29 cellular contexts compared by ENCODE assay signal in genomic region chr2:20150110-20150706, GRCh38.
DNase-seq lines count a peak whose midpoint lies in the region; ATAC-seq and TF ChIP-seq lines count a peak whose summit lies in the region.
"Had no signal": no experiment of that assay in that cellular context is flagged by ENCODE, and none has a peak within 500 bp of the region (broad histone marks: within the 10 kb centered on the region; RNA-seq: fewer than 3 reads in every experiment).

No MANE protein-coding gene starts in this region.

- H3K27ac Mint-ChIP-seq in Calu3 (ENCODE audit: unreplicated experiment) (peak overlapping the region; percentile 26), endodermal cell (no peak overlapping the region)
- H3K27ac Mint-ChIP-seq in naive thymus-derived CD4-positive, alpha-beta T cell, result no peak overlapping the region
- no peak overlapping the region for H3K27ac Mint-ChIP-seq in natural killer cell treated with Interleukin-12 subunit alpha and Interleukin-12 subunit beta and Interleukin-15 and Interleukin-18, amount 100 ng/mL, for 72 hours
- H3K27ac Mint-ChIP-seq: activated CD4-positive, alpha-beta memory T cell treated with anti-CD3 and anti-CD28 coated beads, Interleukin-2, amount 10 ng/mL, durations not matched to agents 7 days and 5 days; activated naive CD4-positive, alpha-beta T cell treated with anti-CD3 and anti-CD28 coated beads for 36 hours; activated T-helper 1 cell treated with anti-CD3 and anti-CD28 coated beads, Interleukin-12 subunit alpha, Interleukin-12 subunit beta, Interleukin-2, Interleukin-4 antibody, amounts not matched to agents 30 ng/mL and 10 ng/mL and 1 ng/mL, durations not matched to agents 14 hours and 24 hours and 36 hours; CD8-positive, alpha-beta memory T cell; dendritic cell treated with granulocyte-macrophage colony-stimulating factor and Interleukin-4, amounts not matched to agents 40 ng/mL and 50 ng/mL, for 4 days; naive thymus-derived CD8-positive, alpha-beta T cell had no signal

- H3K36me3 ChIP-seq in endodermal cell (ENCODE audit: control insufficient read depth, insufficient read depth, low read length) (no peaks in the 10 kb centered on the region), osteoblast (ENCODE audit: insufficient read depth, low read length) (no peaks in the 10 kb centered on the region)
- H3K36me3 ChIP-seq in naive thymus-derived CD4-positive, alpha-beta T cell (ENCODE audit: control insufficient read depth in 2 of 3, insufficient read depth in 3 of 3, low read length in 3 of 3), result no peaks in the 10 kb centered on the region
- H3K36me3 ChIP-seq: heart right ventricle, uterus had no signal

- H4K20me1 ChIP-seq in osteoblast (ENCODE audit: insufficient read depth, low read length), result no peaks in the 10 kb centered on the region

- no peaks in the 10 kb centered on the region for H3K36me3 Mint-ChIP-seq in Calu3 (ENCODE audit: insufficient read depth, unreplicated experiment)
- H3K36me3 Mint-ChIP-seq in endodermal cell (ENCODE audit: low read depth), result no peaks in the 10 kb centered on the region
- no peaks in the 10 kb centered on the region for H3K36me3 Mint-ChIP-seq in naive thymus-derived CD4-positive, alpha-beta T cell
- no peaks in the 10 kb centered on the region for H3K36me3 Mint-ChIP-seq in natural killer cell treated with Interleukin-12 subunit alpha and Interleukin-12 subunit beta and Interleukin-15 and Interleukin-18, amount 100 ng/mL, for 72 hours
- H3K36me3 Mint-ChIP-seq: CD8-positive, alpha-beta memory T cell; naive thymus-derived CD8-positive, alpha-beta T cell had no signal

- CTCF ChIA-PET in Calu3 (lab: Charles Lee), result no interaction called here
- CTCF ChIA-PET in naive thymus-derived CD4-positive, alpha-beta T cell (lab: Charles Lee), result no interaction called here

- no peaks in the 10 kb centered on the region for H3K27me3 Mint-ChIP-seq in Calu3 (ENCODE audit: unreplicated experiment)
- no peaks in the 10 kb centered on the region for H3K27me3 Mint-ChIP-seq in endodermal cell (ENCODE audit: insufficient read depth)
- H3K27me3 Mint-ChIP-seq in naive thymus-derived CD4-positive, alpha-beta T cell, result peaks cover 19 to 31% (median 30%) of the 10 kb centered on the region in 5 donors
- H3K27me3 Mint-ChIP-seq in natural killer cell treated with Interleukin-12 subunit alpha and Interleukin-12 subunit beta and Interleukin-15 and Interleukin-18, amount 100 ng/mL, for 72 hours, result peaks cover 35 to 52% of the 10 kb centered on the region in 2 donors

- DNase-seq in Calu3 (no peak), MV-4-11 (lab: John Stamatoyannopoulos, UW) (peak; percentile 27), endodermal cell (peak; percentile 21), osteoblast (ENCODE audit: insufficient read length, low spot score, missing footprints) (no peak), NCI-H510A treated with DMSO at 0.1 percent for 48 hours (lab: John Stamatoyannopoulos, UW) (no peak)
- no peak for DNase-seq in naive thymus-derived CD4-positive, alpha-beta T cell
- no peak for DNase-seq in natural killer cell treated with Interleukin-12 subunit alpha and Interleukin-12 subunit beta and Interleukin-15 and Interleukin-18, amount 100 ng/mL, for 72 hours (ENCODE audit: low spot score)
- DNase-seq: activated CD4-positive, alpha-beta memory T cell treated with anti-CD3 and anti-CD28 coated beads, Interleukin-2, amount 10 ng/mL, durations not matched to agents 7 days and 5 days; activated CD8-positive, alpha-beta memory T cell treated with anti-CD3 and anti-CD28 coated beads, Interleukin-2, amount 50 U/mL, for 48 hours; activated naive CD4-positive, alpha-beta T cell treated with anti-CD3 and anti-CD28 coated beads for 36 hours; CD8-positive, alpha-beta memory T cell; foreskin keratinocyte; heart right ventricle; midbrain; naive thymus-derived CD8-positive, alpha-beta T cell; NCI-H1048; NCI-H1694 treated with DMSO at 0.1 percent for 48 hours; NCI-H446 treated with DMSO at 0.1 percent for 48 hours; RPMI8226; stimulated activated naive CD8-positive, alpha-beta T cell treated with anti-CD3 and anti-CD28 coated beads, Interleukin-15, Interleukin-2, amounts not matched to agents 100 U/mL and 50 U/mL, for 24 hours; testis; uterus had no signal

- H3K4me3 ChIP-seq in endodermal cell (ENCODE audit: low read length) (no peak overlapping the region), osteoblast (ENCODE audit: insufficient read depth, low read length) (no peak overlapping the region)
- H3K4me3 ChIP-seq in naive thymus-derived CD4-positive, alpha-beta T cell (ENCODE audit: low read length), result no peak overlapping the region
- H3K4me3 ChIP-seq: A549, heart right ventricle, skin epidermis, testis, uterus had no signal

- H3K4me3 Mint-ChIP-seq in Calu3 (ENCODE audit: low read depth, unreplicated experiment) (no peak overlapping the region), endodermal cell (no peak overlapping the region)
- no peak overlapping the region for H3K4me3 Mint-ChIP-seq in naive thymus-derived CD4-positive, alpha-beta T cell
- no peak overlapping the region for H3K4me3 Mint-ChIP-seq in natural killer cell treated with Interleukin-12 subunit alpha and Interleukin-12 subunit beta and Interleukin-15 and Interleukin-18, amount 100 ng/mL, for 72 hours
- H3K4me3 Mint-ChIP-seq: activated CD4-positive, alpha-beta memory T cell treated with anti-CD3 and anti-CD28 coated beads, Interleukin-2, amount 10 ng/mL, durations not matched to agents 7 days and 5 days; activated naive CD4-positive, alpha-beta T cell treated with anti-CD3 and anti-CD28 coated beads for 36 hours; activated T-helper 1 cell treated with anti-CD3 and anti-CD28 coated beads, Interleukin-12 subunit alpha, Interleukin-12 subunit beta, Interleukin-2, Interleukin-4 antibody, amounts not matched to agents 30 ng/mL and 10 ng/mL and 1 ng/mL, durations not matched to agents 14 hours and 24 hours and 36 hours; CD8-positive, alpha-beta memory T cell; dendritic cell treated with granulocyte-macrophage colony-stimulating factor and Interleukin-4, amounts not matched to agents 40 ng/mL and 50 ng/mL, for 4 days; naive thymus-derived CD8-positive, alpha-beta T cell had no signal

- intact Hi-C loops in Calu3 (cut with micrococcal nuclease; ENCODE audit: unreplicated experiment), result no loop called here
- intact Hi-C loops in naive thymus-derived CD4-positive, alpha-beta T cell (cut with micrococcal nuclease), result no loop called here

- no peaks in the 10 kb centered on the region for H3K79me2 ChIP-seq in osteoblast (ENCODE audit: insufficient read depth, low read length)

- H3K9me3 ChIP-seq in endodermal cell (ENCODE audit: control insufficient read depth, low read length) (no peaks in the 10 kb centered on the region), osteoblast (ENCODE audit: low read depth, low read length) (no peaks in the 10 kb centered on the region)
- no peaks in the 10 kb centered on the region for H3K9me3 ChIP-seq in naive thymus-derived CD4-positive, alpha-beta T cell (ENCODE audit: control insufficient read depth in 2 of 3, low read length in 3 of 3)
- H3K9me3 ChIP-seq: A549, heart right ventricle, testis, uterus had no signal

- no peak overlapping the region for H3K9ac ChIP-seq in endodermal cell (ENCODE audit: extremely low read depth, low read length, poor library complexity, severe bottlenecking)

- peak overlapping the region; percentile 99 for H3K27ac ChIP-seq in endodermal cell (ENCODE audit: low read depth, low read length)
- H3K27ac ChIP-seq in osteoblast (ENCODE audit: low read depth, low read length), result peak overlapping the region; percentile 91
- H3K27ac ChIP-seq in naive thymus-derived CD4-positive, alpha-beta T cell (ENCODE audit: low read depth, low read length), result no peak overlapping the region
- H3K27ac ChIP-seq: foreskin keratinocyte, heart right ventricle, testis, uterus had no signal

- H3K4me1 Mint-ChIP-seq in Calu3 (ENCODE audit: low read depth, unreplicated experiment) (peaks cover 43% of the 10 kb centered on the region), endodermal cell (peaks cover 39% of the 10 kb centered on the region)
- no peaks in the 10 kb centered on the region for H3K4me1 Mint-ChIP-seq in naive thymus-derived CD4-positive, alpha-beta T cell
- H3K4me1 Mint-ChIP-seq in natural killer cell treated with Interleukin-12 subunit alpha and Interleukin-12 subunit beta and Interleukin-15 and Interleukin-18, amount 100 ng/mL, for 72 hours (ENCODE audit: low read depth in 2 of 2), result no peaks in the 10 kb centered on the region
- H3K4me1 Mint-ChIP-seq: CD8-positive, alpha-beta memory T cell; naive thymus-derived CD8-positive, alpha-beta T cell had no signal

- peaks cover 3% of the 10 kb centered on the region for H3K4me1 ChIP-seq in endodermal cell (ENCODE audit: control insufficient read depth, insufficient read depth, low read length)
- peaks cover 25% of the 10 kb centered on the region for H3K4me1 ChIP-seq in osteoblast (ENCODE audit: insufficient read depth, low read length)
- H3K4me1 ChIP-seq in naive thymus-derived CD4-positive, alpha-beta T cell (ENCODE audit: control insufficient read depth in 2 of 2, insufficient read depth in 2 of 2, low read length in 2 of 2), result no peaks in the 10 kb centered on the region
- H3K4me1 ChIP-seq: testis, uterus had no signal

- BruUV-seq in Calu3 (replicated peaks; lab: Mats Ljungman, UMichigan), result no TSS peak

- peak overlapping the region; percentile 66 for H3K4me2 ChIP-seq in osteoblast (ENCODE audit: insufficient read depth, low read length)

- H2AFZ ChIP-seq in osteoblast (ENCODE audit: low read length), result no peak overlapping the region

- H3K27me3 ChIP-seq in endodermal cell (ENCODE audit: control insufficient read depth, insufficient read depth, low read length, poor library complexity, severe bottlenecking), result no peaks in the 10 kb centered on the region
- no peaks in the 10 kb centered on the region for H3K27me3 ChIP-seq in osteoblast (ENCODE audit: insufficient read depth, low read length)
- H3K27me3 ChIP-seq in naive thymus-derived CD4-positive, alpha-beta T cell (ENCODE audit: control insufficient read depth in 2 of 2, insufficient read depth in 2 of 2, low read length in 2 of 2), result no peaks in the 10 kb centered on the region
- H3K27me3 ChIP-seq: foreskin keratinocyte, testis, uterus had no signal

- TF ChIP-seq CTCF in Calu3 (IDR thresholded peaks at IDR 0.05; ENCODE audit: unreplicated experiment), result no peak
- TF ChIP-seq CTCF in endodermal cell (conservative IDR thresholded peaks at IDR 0.05), result no peak
- no peak for TF ChIP-seq CTCF in osteoblast (IDR thresholded peaks at IDR 0.05; ENCODE audit: extremely low read depth, low read depth, low read length)

- POLR2A ChIA-PET in naive thymus-derived CD4-positive, alpha-beta T cell (lab: Charles Lee), result no interaction called here

- H3K9me3 Mint-ChIP-seq in Calu3 (ENCODE audit: low read depth, unreplicated experiment) (no peaks in the 10 kb centered on the region), endodermal cell (no peaks in the 10 kb centered on the region)
- H3K9me3 Mint-ChIP-seq in naive thymus-derived CD4-positive, alpha-beta T cell, result no peaks in the 10 kb centered on the region
- H3K9me3 Mint-ChIP-seq in natural killer cell treated with Interleukin-12 subunit alpha and Interleukin-12 subunit beta and Interleukin-15 and Interleukin-18, amount 100 ng/mL, for 72 hours, result no peaks in the 10 kb centered on the region
- H3K9me3 Mint-ChIP-seq: activated CD4-positive, alpha-beta memory T cell treated with anti-CD3 and anti-CD28 coated beads, Interleukin-2, amount 10 ng/mL, durations not matched to agents 7 days and 5 days; activated naive CD4-positive, alpha-beta T cell treated with anti-CD3 and anti-CD28 coated beads for 36 hours; activated T-helper 1 cell treated with anti-CD3 and anti-CD28 coated beads, Interleukin-12 subunit alpha, Interleukin-12 subunit beta, Interleukin-2, Interleukin-4 antibody, amounts not matched to agents 30 ng/mL and 10 ng/mL and 1 ng/mL, durations not matched to agents 14 hours and 24 hours and 36 hours; CD8-positive, alpha-beta memory T cell; dendritic cell treated with granulocyte-macrophage colony-stimulating factor and Interleukin-4, amounts not matched to agents 40 ng/mL and 50 ng/mL, for 4 days had no signal

- 95 to 100% methylated on average over 2 to 4 of the region's 5 CpGs for WGBS in endodermal cell (ENCODE audit: insufficient coverage in 1 of 2, insufficient read length in 1 of 2), 2 experiments

- no peak for ATAC-seq in naive thymus-derived CD4-positive, alpha-beta T cell
- ATAC-seq in natural killer cell treated with Interleukin-12 subunit alpha and Interleukin-12 subunit beta and Interleukin-15 and Interleukin-18, amount 100 ng/mL, for 72 hours, result no peak
- ATAC-seq in GM18909 (IDR thresholded peaks at IDR 0.05; ENCODE audit: poor library complexity, unreplicated experiment), result no peak
- ATAC-seq: esophagus mucosa; foreskin keratinocyte; HCT116; heart right ventricle; naive thymus-derived CD8-positive, alpha-beta T cell; stimulated activated naive CD8-positive, alpha-beta T cell treated with anti-CD3 and anti-CD28 coated beads, Interleukin-15, Interleukin-2, amounts not matched to agents 100 U/mL and 50 U/mL, for 24 hours had no signal

Comparison
In these comparisons a context has a peak if more than half of its experiments do, and no peak if none do; other contexts are left out.
1. DNase-seq: peak in MV-4-11 (single experiment) and endodermal cell (single experiment); none in Calu3 (single experiment), osteoblast (single experiment), naive thymus-derived CD4-positive, alpha-beta T cell (0 of 9), natural killer cell treated with Interleukin-12 subunit alpha and Interleukin-12 subunit beta and Interleukin-15 and Interleukin-18, amount 100 ng/mL, for 72 hours (single experiment) and NCI-H510A treated with DMSO at 0.1 percent for 48 hours (single experiment).